8 cellular contexts compared by ENCODE assay signal in genomic region chr15:92839696-92840095, GRCh38.
DNase-seq lines count a peak whose midpoint lies in the region; ATAC-seq and TF ChIP-seq lines count a peak whose summit lies in the region.

No MANE protein-coding gene starts in this region.

- H3K9me3 Mint-ChIP-seq in activated T-cell treated with anti-CD3 and anti-CD28 coated beads, Interleukin-2, amount 50 U/mL, for 24 hours: no peaks in the 10 kb centered on the region

- no peak overlapping the region for H3K27ac ChIP-seq in foreskin keratinocyte
- no peak overlapping the region for H3K27ac ChIP-seq in RWPE1

- POLR2A ChIA-PET in RWPE1 (lab: Yijun Ruan, JAX; ENCODE audit: low non-redundant PET): interaction anchor here (0.6 to 1.1 kb wide), 3 partner anchors 18 to 61 kb away, joined by 3 read pairs; partner anchors contain the start of gene CHD2

- H3K4me1 ChIP-seq in foreskin keratinocyte: no peaks in the 10 kb centered on the region

- H3K4me1 Mint-ChIP-seq in activated T-cell treated with anti-CD3 and anti-CD28 coated beads, Interleukin-2, amount 50 U/mL, for 24 hours (ENCODE audit: low read depth): peaks cover 44% of the 10 kb centered on the region

- TF ChIP-seq CTCF in foreskin keratinocyte (conservative IDR thresholded peaks at IDR 0.05): no peak
- no peak for TF ChIP-seq CTCF in RWPE1 (conservative IDR thresholded peaks at IDR 0.05; ENCODE audit: low read depth)

- DNase-seq in activated T-cell treated with anti-CD3 and anti-CD28 coated beads, Interleukin-2, amount 50 U/mL, for 24 hours: no peak
- no peak for DNase-seq in activated T-cell treated with anti-CD3 and anti-CD28 coated beads for 4 hours
- peak; percentile 94 for DNase-seq in NCI-H2107 treated with DMSO at 0.1 percent for 48 hours (lab: John Stamatoyannopoulos, UW; ENCODE audit: unreplicated experiment)
- no peak for DNase-seq in foreskin keratinocyte
- no peak for DNase-seq in iPS-NIHi11 (ENCODE audit: low spot score)
- no peak for DNase-seq in activated CD4-positive, CD25-positive, alpha-beta regulatory T cell (lab: John Stamatoyannopoulos, UW)
- DNase-seq in RWPE1 (ENCODE audit: low spot score): no peak

- H3K36me3 Mint-ChIP-seq in activated T-cell treated with anti-CD3 and anti-CD28 coated beads, Interleukin-2, amount 50 U/mL, for 24 hours (ENCODE audit: low read depth): no peaks in the 10 kb centered on the region

- H3K4me3 Mint-ChIP-seq in activated T-cell treated with anti-CD3 and anti-CD28 coated beads, Interleukin-2, amount 50 U/mL, for 24 hours: peak overlapping the region; percentile 6

- ATAC-seq in HG02943 (IDR thresholded peaks at IDR 0.05; ENCODE audit: low read depth, unreplicated experiment): peak; percentile 80
- ATAC-seq in foreskin keratinocyte: peak; percentile 83

- CTCF ChIA-PET in RWPE1 (lab: Yijun Ruan, JAX): no interaction called here

- H3K27me3 ChIP-seq in foreskin keratinocyte: no peaks in the 10 kb centered on the region

- peak overlapping the region; percentile 83 for H3K27ac Mint-ChIP-seq in activated T-cell treated with anti-CD3 and anti-CD28 coated beads, Interleukin-2, amount 50 U/mL, for 24 hours

- H3K27me3 Mint-ChIP-seq in activated T-cell treated with anti-CD3 and anti-CD28 coated beads, Interleukin-2, amount 50 U/mL, for 24 hours: no peaks in the 10 kb centered on the region
